In genomic region chr3:125128861-125129501, GRCh38 we compare ENCODE assay signal across 9 cellular contexts.
DNase-seq lines count a peak whose midpoint lies in the region; ATAC-seq and TF ChIP-seq lines count a peak whose summit lies in the region.
"Had no signal": no experiment of that assay in that cellular context is flagged by ENCODE, and none has a peak within 500 bp of the region (broad histone marks: within the 10 kb centered on the region; RNA-seq: fewer than 3 reads in every experiment).

No MANE protein-coding gene starts in this region.

- no peaks in the 10 kb centered on the region for H3K9me3 Mint-ChIP-seq in activated CD8-positive, alpha-beta T cell treated with anti-CD3 and anti-CD28 coated beads, Interleukin-2, amount 10 ng/mL, durations not matched to agents 7 days and 5 days (ENCODE audit: insufficient read depth)
- no peaks in the 10 kb centered on the region for H3K9me3 Mint-ChIP-seq in activated CD8-positive, alpha-beta T cell treated with anti-CD3 and anti-CD28 coated beads for 36 hours

- POLR2A ChIA-PET in activated CD8-positive, alpha-beta T cell treated with anti-CD3 and anti-CD28 coated beads, Interleukin-2, amount 10 ng/mL, durations not matched to agents 7 days and 5 days (lab: Charles Lee), result interaction anchor here (0.9 kb wide), 1 partner anchor 9 kb away, joined by 3 read pairs; no protein-coding TSS in a partner anchor
- POLR2A ChIA-PET in activated CD8-positive, alpha-beta T cell treated with anti-CD3 and anti-CD28 coated beads for 36 hours (lab: Charles Lee), result no interaction called here

- H3K27me3 Mint-ChIP-seq in activated CD8-positive, alpha-beta T cell treated with anti-CD3 and anti-CD28 coated beads, Interleukin-2, amount 10 ng/mL, durations not matched to agents 7 days and 5 days (ENCODE audit: low read depth), result peaks cover 2% of the 10 kb centered on the region
- H3K27me3 Mint-ChIP-seq in activated CD8-positive, alpha-beta T cell treated with anti-CD3 and anti-CD28 coated beads for 36 hours, result peaks cover 7% of the 10 kb centered on the region

- intact Hi-C loops in activated CD8-positive, alpha-beta T cell treated with anti-CD3 and anti-CD28 coated beads for 36 hours (cut with micrococcal nuclease), result no loop called here
- intact Hi-C loops in transverse colon (cut with DNase I; ENCODE audit: low total_unique reads), result no loop called here

- H3K36me3 Mint-ChIP-seq in activated CD8-positive, alpha-beta T cell treated with anti-CD3 and anti-CD28 coated beads, Interleukin-2, amount 10 ng/mL, durations not matched to agents 7 days and 5 days (ENCODE audit: low read depth), result peaks cover 4% of the 10 kb centered on the region
- no peaks in the 10 kb centered on the region for H3K36me3 Mint-ChIP-seq in activated CD8-positive, alpha-beta T cell treated with anti-CD3 and anti-CD28 coated beads for 36 hours (ENCODE audit: low read depth)

- DNase-seq in activated CD8-positive, alpha-beta T cell treated with anti-CD3 and anti-CD28 coated beads, Interleukin-2, amount 10 ng/mL, durations not matched to agents 7 days and 5 days, result peak; percentile 42
- DNase-seq in activated CD8-positive, alpha-beta T cell treated with anti-CD3 and anti-CD28 coated beads for 36 hours, result no peak
- peak; percentile 93 for DNase-seq in amniotic epithelial cell (ENCODE audit: low read depth)
- DNase-seq in left kidney (ENCODE audit: low read depth, low spot score), result peak; percentile 48
- no peak for DNase-seq in transverse colon
- DNase-seq in NAMALWA (ENCODE audit: low spot score), result no peak
- DNase-seq in C1 segment of cervical spinal cord (lab: John Stamatoyannopoulos, UW), result no peak

- peaks cover 0 to 21% (median 8%) of the 10 kb centered on the region in 4 donors for H3K4me1 ChIP-seq in transverse colon

- no peak for TF ChIP-seq CTCF in activated CD8-positive, alpha-beta T cell treated with anti-CD3 and anti-CD28 coated beads for 36 hours (IDR thresholded peaks at IDR 0.05)
- TF ChIP-seq CTCF in transverse colon (IDR thresholded peaks at IDR 0.05), result no peak

- CTCF ChIA-PET in activated CD8-positive, alpha-beta T cell treated with anti-CD3 and anti-CD28 coated beads, Interleukin-2, amount 10 ng/mL, durations not matched to agents 7 days and 5 days (lab: Charles Lee), result interaction anchor here (0.9 to 2.6 kb wide), 3 partner anchors 13 to 104 kb away, joined by 3 to 8 read pairs (median 3); no protein-coding TSS in a partner anchor
- CTCF ChIA-PET in activated CD8-positive, alpha-beta T cell treated with anti-CD3 and anti-CD28 coated beads for 36 hours (lab: Charles Lee), result no interaction called here

- WGBS in transverse colon (ENCODE audit: low coverage in 1 of 2), 2 donors, result 45 to 54% methylated on average over 2 to 3 of the region's 3 CpGs

- no peaks in the 10 kb centered on the region for H3K27me3 ChIP-seq in transverse colon

- H3K36me3 ChIP-seq in transverse colon, result no peaks in the 10 kb centered on the region

- peaks cover 68% of the 10 kb centered on the region for H3K4me1 Mint-ChIP-seq in activated CD8-positive, alpha-beta T cell treated with anti-CD3 and anti-CD28 coated beads, Interleukin-2, amount 10 ng/mL, durations not matched to agents 7 days and 5 days (ENCODE audit: low read depth)
- peaks cover 30% of the 10 kb centered on the region for H3K4me1 Mint-ChIP-seq in activated CD8-positive, alpha-beta T cell treated with anti-CD3 and anti-CD28 coated beads for 36 hours (ENCODE audit: low read depth)

- in situ Hi-C loops in transverse colon (cut with MboI; ENCODE audit: low pct_ligation_motif_present in 1 of 4, low pct_unique_long_range_greater_than_20kb in 1 of 4, low sequenced_read_pairs in 3 of 4), result no loop called here

- no peak for TF ChIP-seq EP300 in transverse colon (IDR thresholded peaks at IDR 0.05; ENCODE audit: low read depth)

- TF ChIP-seq POLR2A in transverse colon (IDR thresholded peaks at IDR 0.05), result no peak

- H3K27ac ChIP-seq in transverse colon, result peak overlapping the region; percentile 47 to 79 (median 62)
- H3K27ac ChIP-seq: C4-2B had no signal

- H3K9me3 ChIP-seq in transverse colon, result no peaks in the 10 kb centered on the region

- H3K4me3 Mint-ChIP-seq in activated CD8-positive, alpha-beta T cell treated with anti-CD3 and anti-CD28 coated beads, Interleukin-2, amount 10 ng/mL, durations not matched to agents 7 days and 5 days, result no peak overlapping the region
- no peak overlapping the region for H3K4me3 Mint-ChIP-seq in activated CD8-positive, alpha-beta T cell treated with anti-CD3 and anti-CD28 coated beads for 36 hours

- ATAC-seq in activated CD8-positive, alpha-beta T cell treated with anti-CD3 and anti-CD28 coated beads, Interleukin-2, amount 10 ng/mL, durations not matched to agents 7 days and 5 days, result no peak
- ATAC-seq in activated CD8-positive, alpha-beta T cell treated with anti-CD3 and anti-CD28 coated beads for 36 hours, result no peak
- ATAC-seq in HG03095 (IDR thresholded peaks at IDR 0.05; ENCODE audit: unreplicated experiment), result no peak

- H3K4me3 ChIP-seq in transverse colon, result no peak overlapping the region

- peak overlapping the region; percentile 64 for H3K27ac Mint-ChIP-seq in activated CD8-positive, alpha-beta T cell treated with anti-CD3 and anti-CD28 coated beads, Interleukin-2, amount 10 ng/mL, durations not matched to agents 7 days and 5 days
- H3K27ac Mint-ChIP-seq in activated CD8-positive, alpha-beta T cell treated with anti-CD3 and anti-CD28 coated beads for 36 hours, result no peak overlapping the region

Comparison
In these comparisons a context has a peak if more than half of its experiments do, and no peak if none do; other contexts are left out.
1. DNase-seq: peak in activated CD8-positive, alpha-beta T cell treated with anti-CD3 and anti-CD28 coated beads, Interleukin-2, amount 10 ng/mL, durations not matched to agents 7 days and 5 days (single experiment), amniotic epithelial cell (single experiment) and left kidney (single experiment); none in activated CD8-positive, alpha-beta T cell treated with anti-CD3 and anti-CD28 coated beads for 36 hours (single experiment), transverse colon (single experiment), NAMALWA (single experiment) and C1 segment of cervical spinal cord (0 of 14).